ENCODE assay signal across 7 cellular contexts in genomic region chr22:40258463-40259046, GRCh38.
DNase-seq lines count a peak whose midpoint lies in the region; ATAC-seq and TF ChIP-seq lines count a peak whose summit lies in the region.

No MANE protein-coding gene starts in this region.

- H3K27me3 ChIP-seq in PC-3 (ENCODE audit: low read length) (no peaks in the 10 kb centered on the region), ascending aorta (no peaks in the 10 kb centered on the region), right atrium auricular region (no peaks in the 10 kb centered on the region)

- peak; percentile 97 for ATAC-seq in PC-3
- ATAC-seq in stimulated activated naive CD8-positive, alpha-beta T cell treated with anti-CD3 and anti-CD28 coated beads, Interleukin-15, Interleukin-2, amounts not matched to agents 100 U/mL and 50 U/mL, for 24 hours: peak; percentile 78

- TF ChIP-seq CTCF in PC-3 (conservative IDR thresholded peaks at IDR 0.05; ENCODE audit: low read depth, low read length) (no peak), ascending aorta (IDR thresholded peaks at IDR 0.05) (no peak), right atrium auricular region (IDR thresholded peaks at IDR 0.05) (no peak)

- no peaks in the 10 kb centered on the region for H3K9me2 ChIP-seq in PC-3 (replicated peaks; ENCODE audit: low read length)

- no peaks in the 10 kb centered on the region for H4K20me1 ChIP-seq in PC-3 (ENCODE audit: low read length)

- DNase-seq in PC-3: peak; percentile 87
- DNase-seq in ascending aorta (ENCODE audit: low spot score in 2 of 2): no peak
- no peak for DNase-seq in right atrium auricular region (ENCODE audit: low spot score)
- no peak for DNase-seq in stimulated activated naive CD8-positive, alpha-beta T cell treated with anti-CD3 and anti-CD28 coated beads, Interleukin-15, Interleukin-2, amounts not matched to agents 100 U/mL and 50 U/mL, for 24 hours
- DNase-seq in NCI-H2081 (lab: John Stamatoyannopoulos, UW): no peak
- no peak for DNase-seq in foreskin melanocyte
- no peak for DNase-seq in AG20443 (ENCODE audit: low spot score)

- H2AFZ ChIP-seq in PC-3 (ENCODE audit: low read length): no peak overlapping the region

- H3K9me3 ChIP-seq in PC-3 (ENCODE audit: low read length) (no peaks in the 10 kb centered on the region), ascending aorta (no peaks in the 10 kb centered on the region), right atrium auricular region (no peaks in the 10 kb centered on the region)

- intact Hi-C loops in PC-3 (cut with micrococcal nuclease) (loop anchor here (2.0 kb wide), 1 partner anchor 18 kb away; no protein-coding TSS in a partner anchor), ascending aorta (cut with DNase I) (no loop called here)

- H3F3A ChIP-seq in PC-3 (ENCODE audit: low read length, unreplicated experiment): no peaks in the 10 kb centered on the region

- H3K36me3 ChIP-seq in PC-3 (ENCODE audit: low read depth, low read length) (peaks cover 3% of the 10 kb centered on the region; the same call in 1 of the 2 replicates), ascending aorta (peaks cover 0 to 11% of the 10 kb centered on the region in 2 donors), right atrium auricular region (peaks cover 13% of the 10 kb centered on the region)

- H3K4me3 ChIP-seq in PC-3 (ENCODE audit: low read length) (no peak overlapping the region), ascending aorta (no peak overlapping the region), right atrium auricular region (no peak overlapping the region)

- POLR2A ChIA-PET in PC-3 (lab: Charles Lee; ENCODE audit: unreplicated experiment): no interaction called here

- CTCF ChIA-PET in PC-3 (lab: Charles Lee): no interaction called here

- peak overlapping the region; percentile 66 for H3K4me2 ChIP-seq in PC-3 (ENCODE audit: low read length)

- peaks cover 19% of the 10 kb centered on the region for H3K4me1 ChIP-seq in PC-3 (ENCODE audit: insufficient read depth, low read length)
- peaks cover 4 to 17% of the 10 kb centered on the region in 2 donors for H3K4me1 ChIP-seq in ascending aorta
- peaks cover 0 to 40% of the 10 kb centered on the region in 2 donors for H3K4me1 ChIP-seq in right atrium auricular region

- no TSS peak for BruUV-seq in PC-3 (replicated peaks; lab: Mats Ljungman, UMichigan)

- no peak overlapping the region for H3K9ac ChIP-seq in PC-3 (ENCODE audit: low read length)

- peaks cover 20% of the 10 kb centered on the region for H3K79me2 ChIP-seq in PC-3 (ENCODE audit: low read length)

- H3K27ac ChIP-seq in PC-3 (ENCODE audit: low read length) (peak overlapping the region; percentile 84), ascending aorta (peak overlapping the region; percentile 35 to 41), right atrium auricular region (peak overlapping the region; percentile 42 to 55)
